1 cellular context compared by ENCODE assay signal in genomic region chr11:83219095-83219494, GRCh38.
TF ChIP-seq lines count a peak whose summit lies in the region.

No MANE protein-coding gene starts in this region.

TF ChIP-seq in GM23338, 12 proteins besides CTCF, POLR2A, EP300 and RAD21 (continued from another document):
- no peak for TF ChIP-seq ZNF462 (CRISPR knock-in tag; IDR thresholded peaks at IDR 0.05)
- TF ChIP-seq EZH2 (IDR thresholded peaks at IDR 0.05; ENCODE audit: low read depth, unreplicated experiment) = no peak
- TF ChIP-seq ZNF114 (CRISPR knock-in tag; IDR thresholded peaks at IDR 0.05) = no peak
- TF ChIP-seq JUNB (IDR thresholded peaks at IDR 0.05; ENCODE audit: unreplicated experiment) = no peak
- no peak for TF ChIP-seq EZH2phosphoT487 (IDR thresholded peaks at IDR 0.05; ENCODE audit: unreplicated experiment)
- TF ChIP-seq STAT1 (IDR thresholded peaks at IDR 0.05; ENCODE audit: unreplicated experiment) = no peak
- no peak for TF ChIP-seq POLR2AphosphoS5 (IDR thresholded peaks at IDR 0.05; ENCODE audit: low read depth)
- no peak for TF ChIP-seq NANOG (IDR thresholded peaks at IDR 0.05; ENCODE audit: borderline replicate concordance)
TF ChIP-seq in GM23338: peak in this region for 0.
